In the genomic region with DNA sequence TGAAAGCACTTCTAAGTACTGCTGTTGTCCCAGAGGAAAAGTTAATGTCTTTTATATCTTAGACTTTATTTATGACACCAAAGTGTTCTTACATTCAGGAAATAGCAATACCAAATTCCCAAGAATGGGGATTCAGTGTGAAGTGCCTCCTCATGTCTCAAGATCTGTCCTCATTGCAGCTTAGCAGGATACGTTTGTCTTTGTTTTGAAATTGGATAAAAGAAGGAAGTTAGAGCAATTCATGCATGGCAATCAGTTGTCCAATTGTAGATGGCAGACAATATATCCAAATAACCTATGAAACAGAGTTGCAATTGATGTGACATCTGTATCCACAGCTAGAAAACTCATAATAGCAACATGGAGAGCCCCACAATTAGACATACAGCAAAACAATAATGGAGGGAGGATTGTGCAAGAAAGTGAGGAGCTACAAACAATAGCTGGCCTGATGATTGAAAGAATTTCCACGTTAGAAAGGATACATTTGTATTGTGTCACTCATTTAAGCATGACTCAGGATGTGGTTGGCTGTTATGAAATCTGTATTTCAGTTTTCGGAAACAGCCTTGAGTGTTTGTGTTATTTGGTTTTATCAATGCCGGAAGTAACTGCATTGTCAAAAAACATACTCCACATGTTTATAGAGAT, we compare ENCODE assay signal across 8 cellular contexts.
DNase-seq lines count a peak whose midpoint lies in the region; ATAC-seq, FAIRE-seq and TF ChIP-seq lines count a peak whose summit lies in the region.

No MANE protein-coding gene starts in this region.

- intact Hi-C loops in activated CD8-positive, alpha-beta T cell treated with anti-CD3 and anti-CD28 coated beads for 36 hours (cut with micrococcal nuclease) = no loop called here

- H3K9me3 Mint-ChIP-seq in activated CD8-positive, alpha-beta T cell treated with anti-CD3 and anti-CD28 coated beads for 36 hours = peaks cover 4% of the 10 kb centered on the region

- H3K4me1 Mint-ChIP-seq in activated CD8-positive, alpha-beta T cell treated with anti-CD3 and anti-CD28 coated beads for 36 hours (ENCODE audit: low read depth) = peaks cover 5% of the 10 kb centered on the region

- CTCF ChIA-PET in activated CD8-positive, alpha-beta T cell treated with anti-CD3 and anti-CD28 coated beads for 36 hours (lab: Charles Lee) = interaction anchor here (1.1 kb wide), 1 partner anchor 11 kb away, joined by 3 read pairs; no protein-coding TSS in a partner anchor
- CTCF ChIA-PET in HEK293T (lab: Yijun Ruan, JAX) = interaction anchor here (0.7 kb wide), 1 partner anchor 233 kb away, joined by 3 read pairs; no protein-coding TSS in a partner anchor

- H3K27ac ChIP-seq in SJCRH30 = no peak overlapping the region

- H3K4me3 Mint-ChIP-seq in activated CD8-positive, alpha-beta T cell treated with anti-CD3 and anti-CD28 coated beads for 36 hours = no peak overlapping the region

- H3K27me3 ChIP-seq in SJCRH30 = no peaks in the 10 kb centered on the region

- TF ChIP-seq CTCF in activated CD8-positive, alpha-beta T cell treated with anti-CD3 and anti-CD28 coated beads for 36 hours (IDR thresholded peaks at IDR 0.05) = no peak

- H3K36me3 ChIP-seq in SJCRH30 = no peaks in the 10 kb centered on the region

- H3K27me3 Mint-ChIP-seq in activated CD8-positive, alpha-beta T cell treated with anti-CD3 and anti-CD28 coated beads for 36 hours = no peaks in the 10 kb centered on the region

- H3K4me1 ChIP-seq in SJCRH30 = no peaks in the 10 kb centered on the region

- POLR2A ChIA-PET in activated CD8-positive, alpha-beta T cell treated with anti-CD3 and anti-CD28 coated beads for 36 hours (lab: Charles Lee) = interaction anchor here (0.6 kb wide), 1 partner anchor 67 kb away, joined by 3 read pairs; no protein-coding TSS in a partner anchor
- POLR2A ChIA-PET in HEK293T (lab: Yijun Ruan, JAX) = no interaction called here

- H3K4me3 ChIP-seq in SJCRH30 = no peak overlapping the region

- ATAC-seq in HG03354 (IDR thresholded peaks at IDR 0.05; ENCODE audit: poor library complexity, severe bottlenecking, unreplicated experiment) (peak; percentile 80), HG03378 (IDR thresholded peaks at IDR 0.05; ENCODE audit: unreplicated experiment) (no peak)
- ATAC-seq in activated CD8-positive, alpha-beta T cell treated with anti-CD3 and anti-CD28 coated beads for 36 hours = peak; percentile 58

- H3K36me3 Mint-ChIP-seq in activated CD8-positive, alpha-beta T cell treated with anti-CD3 and anti-CD28 coated beads for 36 hours (ENCODE audit: low read depth) = no peaks in the 10 kb centered on the region

- H3K27ac Mint-ChIP-seq in activated CD8-positive, alpha-beta T cell treated with anti-CD3 and anti-CD28 coated beads for 36 hours = no peak overlapping the region

- FAIRE-seq in GM18507 (lab: Jason Lieb, UNC) = peak; percentile 12

- no peak for DNase-seq in GM18507 (ENCODE audit: extremely low spot score, insufficient read length, low read depth)
- no peak for DNase-seq in activated CD8-positive, alpha-beta T cell treated with anti-CD3 and anti-CD28 coated beads for 36 hours
- DNase-seq in myocyte (ENCODE audit: low read depth) = peak; percentile 52
- DNase-seq in HEK293T (ENCODE audit: extremely low spot score) = no peak
- no peak for DNase-seq in SJCRH30
- DNase-seq in NK-92 (lab: John Stamatoyannopoulos, UW; ENCODE audit: unreplicated experiment) = no peak

- H3K9me3 ChIP-seq in SJCRH30 (replicated peaks) = no peaks in the 10 kb centered on the region

TF ChIP-seq in HEK293T, 16 proteins besides CTCF, POLR2A, EP300 and RAD21:
- TF ChIP-seq SUZ12 (IDR thresholded peaks at IDR 0.05) = no peak
- no peak for TF ChIP-seq FOXM1 (IDR thresholded peaks at IDR 0.05; ENCODE audit: borderline replicate concordance)
- TF ChIP-seq SP1 (IDR thresholded peaks at IDR 0.05) = no peak
- no peak for TF ChIP-seq ZNF384 (IDR thresholded peaks at IDR 0.05)
- no peak for TF ChIP-seq LEF1 (IDR thresholded peaks at IDR 0.05; ENCODE audit: borderline replicate concordance)
TF ChIP-seq in HEK293T: peak in this region for 0.
